1 cellular context compared by ENCODE assay signal in genomic region chr6:140736227-140736626, GRCh38.
TF ChIP-seq lines count a peak whose summit lies in the region.

No MANE protein-coding gene starts in this region.

TF ChIP-seq in SK-N-SH, 30 proteins besides CTCF, POLR2A, EP300 and RAD21 (continued from another document):
- TF ChIP-seq USF2 (IDR thresholded peaks at IDR 0.05; ENCODE audit: borderline replicate concordance, low read depth, low read length) (no peak), RFX5 (IDR thresholded peaks at IDR 0.05; ENCODE audit: low read length) (no peak), POLR2AphosphoS5 (IDR thresholded peaks at IDR 0.05; ENCODE audit: low read depth, low read length) (no peak), CHD2 (IDR thresholded peaks at IDR 0.05; ENCODE audit: low read length, partially characterized antibody) (no peak), YY1 (IDR thresholded peaks at IDR 0.05; ENCODE audit: low read depth) (no peak), RCOR1 (IDR thresholded peaks at IDR 0.05; ENCODE audit: low read length) (no peak), SMC3 (IDR thresholded peaks at IDR 0.05; ENCODE audit: low read depth, low read length) (no peak), FOXM1 (IDR thresholded peaks at IDR 0.05; ENCODE audit: low read depth) (no peak), GABPA (IDR thresholded peaks at IDR 0.05; ENCODE audit: low read depth) (no peak)
